Comparison of ENCODE assay signal across 17 cellular contexts in the genomic region with DNA sequence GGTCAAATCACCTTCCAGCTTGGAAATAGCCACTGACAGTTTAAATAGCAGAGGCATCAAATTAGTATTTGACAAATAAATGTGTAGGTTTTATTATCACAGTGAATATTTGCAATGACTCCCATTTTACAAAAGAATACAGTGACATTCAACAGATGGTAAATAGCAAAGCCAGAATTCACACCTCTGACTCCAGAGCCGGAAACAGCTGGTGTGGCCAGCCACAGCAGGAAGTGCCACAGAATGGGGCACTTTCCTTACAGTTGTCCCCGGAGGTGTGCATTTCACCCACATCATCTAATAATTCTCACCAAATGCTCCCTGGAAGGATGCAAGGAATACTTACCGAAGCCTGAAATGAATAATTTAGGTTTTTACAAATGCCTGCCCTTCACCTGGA.
DNase-seq lines count a peak whose midpoint lies in the region; ATAC-seq and TF ChIP-seq lines count a peak whose summit lies in the region.
"Had no signal": no experiment of that assay in that cellular context is flagged by ENCODE, and none has a peak within 500 bp of the region (broad histone marks: within the 10 kb centered on the region; RNA-seq: fewer than 3 reads in every experiment).

No MANE protein-coding gene starts in this region.

- H3K36me3 Mint-ChIP-seq in nephron progenitor cell (ENCODE audit: low read depth): peaks cover 5% of the 10 kb centered on the region
- H3K36me3 Mint-ChIP-seq: CD4-positive, CD25-positive, alpha-beta regulatory T cell; CD8-positive, alpha-beta memory T cell had no signal

- H3K27ac ChIP-seq in BLaER1 treated with 17β-estradiol and CSF1 and Interleukin-3, amounts not matched to agents 10 nM and 100 nM: no peak overlapping the region
- peak overlapping the region; percentile 59 for H3K27ac ChIP-seq in VCaP
- no peak overlapping the region for H3K27ac ChIP-seq in colonic mucosa
- H3K27ac ChIP-seq: A549 had no signal

- no peaks in the 10 kb centered on the region for H3K36me3 ChIP-seq in BLaER1 treated with 17β-estradiol and CSF1 and Interleukin-3, amounts not matched to agents 10 nM and 100 nM
- H3K36me3 ChIP-seq in mucosa of descending colon (ENCODE audit: low read depth): no peaks in the 10 kb centered on the region
- no peaks in the 10 kb centered on the region for H3K36me3 ChIP-seq in colonic mucosa

- peaks cover 4% of the 10 kb centered on the region for H3K4me1 Mint-ChIP-seq in nephron progenitor cell
- H3K4me1 Mint-ChIP-seq: CD4-positive, CD25-positive, alpha-beta regulatory T cell; CD8-positive, alpha-beta memory T cell had no signal

- no peaks in the 10 kb centered on the region for H3K9me3 ChIP-seq in BLaER1 treated with 17β-estradiol and CSF1 and Interleukin-3, amounts not matched to agents 10 nM and 100 nM (replicated peaks in 1 of 11)
- H3K9me3 ChIP-seq in mucosa of descending colon: no peaks in the 10 kb centered on the region
- no peaks in the 10 kb centered on the region for H3K9me3 ChIP-seq in colonic mucosa
- H3K9me3 ChIP-seq: A549 had no signal

- no peak overlapping the region for H3K4me3 Mint-ChIP-seq in nephron progenitor cell
- H3K4me3 Mint-ChIP-seq: CD4-positive, CD25-positive, alpha-beta regulatory T cell; CD8-positive, alpha-beta memory T cell; H9 had no signal

- no peaks in the 10 kb centered on the region for H4K20me1 ChIP-seq in BLaER1 treated with 17β-estradiol and CSF1 and Interleukin-3, amounts not matched to agents 10 nM and 100 nM

- intact Hi-C loops in mucosa of descending colon (cut with DNase I, micrococcal nuclease): no loop called here
- intact Hi-C loops in colonic mucosa (cut with DNase I): no loop called here

- H3K27ac Mint-ChIP-seq in nephron progenitor cell: no peak overlapping the region
- H3K27ac Mint-ChIP-seq: CD4-positive, CD25-positive, alpha-beta regulatory T cell; CD8-positive, alpha-beta memory T cell; H9 had no signal

- H3K27me3 Mint-ChIP-seq in nephron progenitor cell (ENCODE audit: low read depth, poor library complexity): no peaks in the 10 kb centered on the region
- H3K27me3 Mint-ChIP-seq: CD4-positive, CD25-positive, alpha-beta regulatory T cell; CD8-positive, alpha-beta memory T cell had no signal

- peak overlapping the region in 6 of 11 experiments; percentile 4 to 32 (median 12); a peak in 7 of 22 replicates for H3K4me2 ChIP-seq in BLaER1 treated with 17β-estradiol and CSF1 and Interleukin-3, amounts not matched to agents 10 nM and 100 nM
- H3K4me2 ChIP-seq: A549 had no signal

- no peak for TF ChIP-seq CTCF in VCaP (conservative IDR thresholded peaks at IDR 0.05)
- TF ChIP-seq CTCF in mucosa of descending colon (IDR thresholded peaks at IDR 0.05): no peak
- TF ChIP-seq CTCF in nephron progenitor cell (IDR thresholded peaks at IDR 0.05): no peak
- no peak for TF ChIP-seq CTCF in colonic mucosa (IDR thresholded peaks at IDR 0.05)

- no peak overlapping the region for H3K4me3 ChIP-seq in BLaER1 treated with 17β-estradiol and CSF1 and Interleukin-3, amounts not matched to agents 10 nM and 100 nM
- H3K4me3 ChIP-seq in Jurkat, Clone E6-1 (ENCODE audit: low read length): no peak overlapping the region
- no peak overlapping the region for H3K4me3 ChIP-seq in mucosa of descending colon
- H3K4me3 ChIP-seq in colonic mucosa: no peak overlapping the region
- H3K4me3 ChIP-seq: A549 had no signal

- H3K9me3 Mint-ChIP-seq in nephron progenitor cell: peaks cover 8% of the 10 kb centered on the region
- H3K9me3 Mint-ChIP-seq: H9 had no signal

- H3K27me3 ChIP-seq in BLaER1 treated with 17β-estradiol and CSF1 and Interleukin-3, amounts not matched to agents 10 nM and 100 nM: no peaks in the 10 kb centered on the region
- no peaks in the 10 kb centered on the region for H3K27me3 ChIP-seq in colonic mucosa

- H3K9ac ChIP-seq in BLaER1 treated with 17β-estradiol and CSF1 and Interleukin-3, amounts not matched to agents 10 nM and 100 nM: no peak overlapping the region
- no peak overlapping the region for H3K9ac ChIP-seq in colonic mucosa (ENCODE audit: low read depth in 2 of 2, low read length in 2 of 2)

- H3K4me1 ChIP-seq in BLaER1 treated with 17β-estradiol and CSF1 and Interleukin-3, amounts not matched to agents 10 nM and 100 nM: peaks cover 0 to 13% (median 3%) of the 10 kb centered on the region in 10 experiments; a peak in 5 of 20 replicates
- H3K4me1 ChIP-seq in mucosa of descending colon (ENCODE audit: low read depth): no peaks in the 10 kb centered on the region
- H3K4me1 ChIP-seq in colonic mucosa: no peaks in the 10 kb centered on the region
- H3K4me1 ChIP-seq: A549 had no signal

- peak; percentile 10 for DNase-seq in Jurkat, Clone E6-1 (ENCODE audit: low read depth, low spot score)
- DNase-seq in mucosa of descending colon (peak in 1 of 3 donors; percentile 3), SKM-1 (lab: John Stamatoyannopoulos, UW; ENCODE audit: unreplicated experiment) (no peak), nephron progenitor cell (no peak), colonic mucosa (no peak)
- DNase-seq: AML-193; CD4-positive, CD25-positive, alpha-beta regulatory T cell; CD8-positive, alpha-beta memory T cell; COR-L47; DMS 273 treated with DMSO at 0.1 percent for 48 hours; DMS53; GDM1; H9 had no signal

- peak; percentile 80 for ATAC-seq in mucosa of descending colon
- ATAC-seq in GM19351 (IDR thresholded peaks at IDR 0.05; ENCODE audit: unreplicated experiment): no peak
- ATAC-seq: A549 had no signal
